9 cellular contexts compared by ENCODE assay signal in genomic region chr6:14732845-14733757, GRCh38.
DNase-seq lines count a peak whose midpoint lies in the region; ATAC-seq, FAIRE-seq and TF ChIP-seq lines count a peak whose summit lies in the region.
"Had no signal": no experiment of that assay in that cellular context is flagged by ENCODE, and none has a peak within 500 bp of the region (broad histone marks: within the 10 kb centered on the region; RNA-seq: fewer than 3 reads in every experiment).

No MANE protein-coding gene starts in this region.

- no peaks in the 10 kb centered on the region for H3K27me3 ChIP-seq in breast epithelium
- H3K27me3 ChIP-seq in small intestine (ENCODE audit: control insufficient read depth in 2 of 2, insufficient read depth in 2 of 2, low read length in 2 of 2), result no peaks in the 10 kb centered on the region

- H3K4me1 ChIP-seq in breast epithelium (no peaks in the 10 kb centered on the region), small intestine (ENCODE audit: control insufficient read depth in 2 of 2, insufficient read depth in 1 of 2, low read depth in 1 of 2, low read length in 1 of 2) (no peaks in the 10 kb centered on the region)

- DNase-seq in MCF 10A (ENCODE audit: unreplicated experiment) (peak; percentile 88), breast epithelium (ENCODE audit: low spot score in 2 of 2) (no peak), iPS DF 19.7 (ENCODE audit: low read depth, low spot score) (peak; percentile 28), small intestine (no peak)
- DNase-seq in activated T-cell treated with anti-CD3 and anti-CD28 coated beads, Interleukin-2, amount 50 U/mL, for 24 hours, result peak; percentile 68

- TF ChIP-seq POLR2A in breast epithelium (IDR thresholded peaks at IDR 0.05), result no peak

- intact Hi-C loops in MCF 10A (cut with micrococcal nuclease) (loop anchor here (5.0 kb wide), 2 partner anchors 461 to 521 kb away; no protein-coding TSS in a partner anchor), breast epithelium (cut with DNase I; ENCODE audit: low total_unique reads) (no loop called here)

- no peaks in the 10 kb centered on the region for H3K36me3 ChIP-seq in breast epithelium
- H3K36me3 ChIP-seq in small intestine (ENCODE audit: control insufficient read depth in 2 of 2, insufficient read depth in 2 of 2, low read length in 2 of 2), result no peaks in the 10 kb centered on the region

- no peaks in the 10 kb centered on the region for H3K9me3 Mint-ChIP-seq in MCF 10A (ENCODE audit: unreplicated experiment)
- H3K9me3 Mint-ChIP-seq in activated T-cell treated with anti-CD3 and anti-CD28 coated beads, Interleukin-2, amount 50 U/mL, for 24 hours, result peaks cover 13% of the 10 kb centered on the region

- ATAC-seq in HG02588 (IDR thresholded peaks at IDR 0.05; ENCODE audit: unreplicated experiment) (no peak), HG02970 (IDR thresholded peaks at IDR 0.05; ENCODE audit: low FRiP score, unreplicated experiment) (no peak), GM21526 (IDR thresholded peaks at IDR 0.05; ENCODE audit: low FRiP score, unreplicated experiment) (no peak)

- 73 to 83% (median 73%) methylated on average over 17 of the region's 17 CpGs for WGBS in small intestine, 3 donors

- H3K27ac ChIP-seq in breast epithelium, result no peak overlapping the region
- H3K27ac ChIP-seq in small intestine (ENCODE audit: low read depth in 1 of 2, low read length in 1 of 2), result peak overlapping the region in 1 of 2 donors; percentile 52

- POLR2A ChIA-PET in MCF 10A (lab: Yijun Ruan, JAX), result interaction anchor here (1.1 to 2.3 kb wide), 4 partner anchors 8 to 16 kb away, joined by 5 to 14 read pairs (median 6); no protein-coding TSS in a partner anchor

- no peaks in the 10 kb centered on the region for H3K36me3 Mint-ChIP-seq in MCF 10A (ENCODE audit: insufficient read depth, unreplicated experiment)
- H3K36me3 Mint-ChIP-seq in activated T-cell treated with anti-CD3 and anti-CD28 coated beads, Interleukin-2, amount 50 U/mL, for 24 hours (ENCODE audit: low read depth), result peaks cover 35% of the 10 kb centered on the region

- CTCF ChIA-PET in MCF 10A (lab: Yijun Ruan, JAX), result no interaction called here

- no peaks in the 10 kb centered on the region for H3K9me3 ChIP-seq in breast epithelium
- no peaks in the 10 kb centered on the region for H3K9me3 ChIP-seq in small intestine (ENCODE audit: control insufficient read depth, low read depth)

- peak overlapping the region; percentile 85 for H3K27ac Mint-ChIP-seq in MCF 10A (ENCODE audit: low read depth, unreplicated experiment)
- H3K27ac Mint-ChIP-seq in activated T-cell treated with anti-CD3 and anti-CD28 coated beads, Interleukin-2, amount 50 U/mL, for 24 hours, result peak overlapping the region; percentile 97

- TSS peak; percentile 87 for BruUV-seq in MCF 10A (replicated peaks; lab: Mats Ljungman, UMichigan)

- peak overlapping the region; percentile 13 for H3K4me3 Mint-ChIP-seq in MCF 10A (ENCODE audit: unreplicated experiment)
- H3K4me3 Mint-ChIP-seq in activated T-cell treated with anti-CD3 and anti-CD28 coated beads, Interleukin-2, amount 50 U/mL, for 24 hours, result peak overlapping the region; percentile 75

- no peaks in the 10 kb centered on the region for H3K27me3 Mint-ChIP-seq in MCF 10A (ENCODE audit: insufficient read depth, unreplicated experiment)
- H3K27me3 Mint-ChIP-seq in activated T-cell treated with anti-CD3 and anti-CD28 coated beads, Interleukin-2, amount 50 U/mL, for 24 hours, result no peaks in the 10 kb centered on the region

- peaks cover 50% of the 10 kb centered on the region for H3K4me1 Mint-ChIP-seq in MCF 10A (ENCODE audit: insufficient read depth, unreplicated experiment)
- peaks cover 99% of the 10 kb centered on the region for H3K4me1 Mint-ChIP-seq in activated T-cell treated with anti-CD3 and anti-CD28 coated beads, Interleukin-2, amount 50 U/mL, for 24 hours (ENCODE audit: low read depth)

- FAIRE-seq in small intestine (lab: Jason Lieb, UNC), result no peak

- no peak for TF ChIP-seq CTCF in MCF 10A (IDR thresholded peaks at IDR 0.05; ENCODE audit: unreplicated experiment)
- TF ChIP-seq CTCF in breast epithelium (IDR thresholded peaks at IDR 0.05), result no peak

- H3K4me3 ChIP-seq in breast epithelium (no peak overlapping the region), small intestine (ENCODE audit: low read depth in 1 of 2, low read length in 2 of 2) (no peak overlapping the region)
- H3K4me3 ChIP-seq: skin epidermis had no signal

Comparison
In these comparisons a context has a peak if more than half of its experiments do, and no peak if none do; other contexts are left out.
1. DNase-seq: peak in MCF 10A (single experiment), activated T-cell treated with anti-CD3 and anti-CD28 coated beads, Interleukin-2, amount 50 U/mL, for 24 hours (single experiment) and iPS DF 19.7 (single experiment); none in breast epithelium (0 of 2) and small intestine (single experiment).